8 cellular contexts compared by ENCODE assay signal in genomic region chr22:19719055-19719482, GRCh38. TPM values are rescaled to one million over a fixed set of nuclear protein-coding genes. Genes with fewer than 3 reads are reported as not detected.
DNase-seq lines count a peak whose midpoint lies in the region; ATAC-seq and TF ChIP-seq lines count a peak whose summit lies in the region.
"Had no signal": no experiment of that assay in that cellular context is flagged by ENCODE, and none has a peak within 500 bp of the region (broad histone marks: within the 10 kb centered on the region; RNA-seq: fewer than 3 reads in every experiment).

No MANE protein-coding gene starts in this region.

- H3K27me3 ChIP-seq in H7 (ENCODE audit: control insufficient read depth, insufficient read depth, low read length), result peaks cover 69% of the 10 kb centered on the region

- DNase-seq in H7, result peak; percentile 83
- DNase-seq in activated CD4-positive, alpha-beta T cell treated with anti-CD3 and anti-CD28 coated beads, Interleukin-2, amount 50 U/mL, for 4 hours, result peak; percentile 23 to 26
- DNase-seq in glutamatergic neuron, result no peak
- peak in 2 of 3 experiments; percentile 32 to 52 for DNase-seq in stimulated activated CD4-positive, alpha-beta T cell treated with anti-CD3 and anti-CD28 coated beads, TNF-alpha, amount 100 ng/mL, for 4 hours (ENCODE audit: low read depth in 3 of 3)
- no peak for DNase-seq in HT-29 (ENCODE audit: low spot score)

- no peak overlapping the region for H3K27ac Mint-ChIP-seq in glutamatergic neuron (ENCODE audit: unreplicated experiment)

- H3K4me3 Mint-ChIP-seq in glutamatergic neuron (ENCODE audit: unreplicated experiment), result peak overlapping the region; percentile 72

- no peak for ATAC-seq in GM21367 (IDR thresholded peaks at IDR 0.05; ENCODE audit: unreplicated experiment)
- ATAC-seq in HG02763 (IDR thresholded peaks at IDR 0.05; ENCODE audit: unreplicated experiment), result no peak

- peak overlapping the region; percentile 63 for H3K4me3 ChIP-seq in H7 (ENCODE audit: insufficient read depth, low read depth, low read length)

- H3K4me1 Mint-ChIP-seq in glutamatergic neuron (ENCODE audit: low read depth, unreplicated experiment), result peaks cover 6% of the 10 kb centered on the region

- no peaks in the 10 kb centered on the region for H3K36me3 ChIP-seq in H7 (replicated peaks; ENCODE audit: control insufficient read depth, insufficient read depth, low read length)

- peaks cover 32% of the 10 kb centered on the region for H3K27me3 Mint-ChIP-seq in glutamatergic neuron (ENCODE audit: unreplicated experiment)

- peaks cover 9% of the 10 kb centered on the region for H3K9me3 Mint-ChIP-seq in glutamatergic neuron (ENCODE audit: unreplicated experiment)

- TF ChIP-seq CTCF in glutamatergic neuron (IDR thresholded peaks at IDR 0.05; ENCODE audit: partially characterized antibody, unreplicated experiment), result no peak

- peaks cover 8% of the 10 kb centered on the region for H3K36me3 Mint-ChIP-seq in glutamatergic neuron (ENCODE audit: unreplicated experiment)

RNA-seq across cellular contexts. Expression of gene GP1BB, which starts 4.3 kb away (rescaled TPM):
- total RNA-seq in H7 (2014; rRNA removed; shearing (Covaris generic)), result 3.7 and 7.3 TPM in 2 replicates
- 8.3 TPM for total RNA-seq in glutamatergic neuron (ENCODE audit: unreplicated experiment)
- not detected in 2 replicates for total RNA-seq in HT-29 (2014; rRNA removed; shearing (Covaris generic))

RNA-seq across cellular contexts. Expression of gene SEPTIN5, which starts 4.8 kb away (rescaled TPM):
- 28.4 and 36.0 TPM in 2 replicates for total RNA-seq in H7 (2014; rRNA removed; shearing (Covaris generic))
- total RNA-seq in glutamatergic neuron (ENCODE audit: unreplicated experiment), result 96.0 TPM
- 0.42 TPM in 1 of 2 replicates, not detected in the other for total RNA-seq in HT-29 (2014; rRNA removed; shearing (Covaris generic))

RNA-seq across cellular contexts. Expression of gene TBX1, which starts 41.5 kb away (rescaled TPM):
- 6.2 and 6.7 TPM in 2 replicates for total RNA-seq in H7 (2014; rRNA removed; shearing (Covaris generic))
- total RNA-seq in glutamatergic neuron (ENCODE audit: unreplicated experiment), result 2.4 TPM
- total RNA-seq in HT-29 (2014; rRNA removed; shearing (Covaris generic)), result not detected in 2 replicates
- total RNA-seq: H4 had no signal

Comparison
In these comparisons a context has a peak if more than half of its experiments do, and no peak if none do; other contexts are left out.
1. DNase-seq: peak in H7 (single experiment), activated CD4-positive, alpha-beta T cell treated with anti-CD3 and anti-CD28 coated beads, Interleukin-2, amount 50 U/mL, for 4 hours (2 of 2) and stimulated activated CD4-positive, alpha-beta T cell treated with anti-CD3 and anti-CD28 coated beads, TNF-alpha, amount 100 ng/mL, for 4 hours (2 of 3); none in glutamatergic neuron (single experiment) and HT-29 (single experiment).
2. RNA of gene SEPTIN5, which starts 4.8 kb away (total RNA-seq): 96.0 TPM in glutamatergic neuron (single experiment) and 28.4 to 36.0 TPM in H7; 0.42 TPM in HT-29; every median in the first group is over 10 times any median in the second.